Comparison of ENCODE assay signal across 8 cellular contexts in genomic region chr17:81859906-81860755, GRCh38.
DNase-seq lines count a peak whose midpoint lies in the region; ATAC-seq and TF ChIP-seq lines count a peak whose summit lies in the region.

Gene P4HB, minus strand, starts transcription at chr17:81860535. Its CDS starts 64 bp downstream, at chr17:81860471.

- peak within 1 kb of the TSS; percentile 81 for H3K4me3 ChIP-seq in GM08714 (ENCODE audit: low read length)

- no peaks in the 10 kb centered on the region for H3K9me3 Mint-ChIP-seq in T-helper 2 cell treated with Interferon-gamma antibody and Interleukin-4, amounts not matched to agents 5 μg/mL and 100 μg/mL, for 36 hours
- no peaks in the 10 kb centered on the region for H3K9me3 Mint-ChIP-seq in nephron progenitor cell

- TF ChIP-seq CTCF in nephron progenitor cell (IDR thresholded peaks at IDR 0.05), result no peak

- peak; percentile 73 for ATAC-seq in HG02623 (IDR thresholded peaks at IDR 0.05; ENCODE audit: unreplicated experiment)

- H3K27ac Mint-ChIP-seq in T-helper 2 cell treated with Interferon-gamma antibody and Interleukin-4, amounts not matched to agents 5 μg/mL and 100 μg/mL, for 36 hours, result peak within 1 kb of the TSS; percentile 98
- H3K27ac Mint-ChIP-seq in nephron progenitor cell, result peak within 1 kb of the TSS; percentile 99

- TF ChIP-seq POLR2A in erythroblast (IDR thresholded peaks at IDR 0.05; ENCODE audit: low read length), result peak; percentile 61

- peaks cover 35% of the 10 kb centered on the region for H3K4me1 Mint-ChIP-seq in T-helper 2 cell treated with Interferon-gamma antibody and Interleukin-4, amounts not matched to agents 5 μg/mL and 100 μg/mL, for 36 hours (ENCODE audit: low read depth)
- peaks cover 45% of the 10 kb centered on the region for H3K4me1 Mint-ChIP-seq in nephron progenitor cell

- peak; percentile 29 for DNase-seq in T-helper 2 cell treated with Interferon-gamma antibody and Interleukin-4, amounts not matched to agents 5 μg/mL and 100 μg/mL, for 36 hours (ENCODE audit: low spot score)
- DNase-seq in erythroblast (lab: John Stamatoyannopoulos, UW) (peak in 1 of 2 experiments; percentile 71), nephron progenitor cell (peak; percentile 95), NCI-H1694 treated with DMSO at 0.1 percent for 48 hours (lab: John Stamatoyannopoulos, UW) (no peak), midbrain (lab: John Stamatoyannopoulos, UW) (no peak), NCI-H2196 (lab: John Stamatoyannopoulos, UW; ENCODE audit: unreplicated experiment) (no peak)

- H3K27me3 Mint-ChIP-seq in T-helper 2 cell treated with Interferon-gamma antibody and Interleukin-4, amounts not matched to agents 5 μg/mL and 100 μg/mL, for 36 hours (ENCODE audit: low read depth), result no peaks in the 10 kb centered on the region
- peaks cover 4% of the 10 kb centered on the region for H3K27me3 Mint-ChIP-seq in nephron progenitor cell (ENCODE audit: low read depth, poor library complexity)

- H3K36me3 Mint-ChIP-seq in T-helper 2 cell treated with Interferon-gamma antibody and Interleukin-4, amounts not matched to agents 5 μg/mL and 100 μg/mL, for 36 hours (ENCODE audit: low read depth), result peaks cover 57% of the 10 kb centered on the region
- H3K36me3 Mint-ChIP-seq in nephron progenitor cell (ENCODE audit: low read depth), result peaks cover 33% of the 10 kb centered on the region

- H3K4me3 Mint-ChIP-seq in T-helper 2 cell treated with Interferon-gamma antibody and Interleukin-4, amounts not matched to agents 5 μg/mL and 100 μg/mL, for 36 hours, result peak within 1 kb of the TSS; percentile 93
- H3K4me3 Mint-ChIP-seq in nephron progenitor cell, result peak within 1 kb of the TSS; percentile 96

Comparison
In these comparisons a context has a peak if more than half of its experiments do, and no peak if none do; other contexts are left out.
1. DNase-seq: peak in T-helper 2 cell treated with Interferon-gamma antibody and Interleukin-4, amounts not matched to agents 5 μg/mL and 100 μg/mL, for 36 hours (single experiment) and nephron progenitor cell (single experiment); none in NCI-H1694 treated with DMSO at 0.1 percent for 48 hours (single experiment), midbrain (single experiment) and NCI-H2196 (single experiment).